In genomic region chr7:91945476-91945875, GRCh38 we compare ENCODE assay signal across 14 cellular contexts. TPM values are rescaled to one million over a fixed set of nuclear protein-coding genes. Genes with fewer than 3 reads are reported as not detected.
A peak's percentile ranks its signal among the peaks of the same experiment; 100 is the strongest.
DNase-seq lines count a peak whose midpoint lies in the region; ATAC-seq, FAIRE-seq and TF ChIP-seq lines count a peak whose summit lies in the region.
"Had no signal": no experiment of that assay in that cellular context is flagged by ENCODE, and none has a peak within 500 bp of the region (broad histone marks: within the 10 kb centered on the region; RNA-seq: fewer than 3 reads in every experiment).

No MANE protein-coding gene starts in this region.

- H3K9me3 ChIP-seq in suprapubic skin, result no peaks in the 10 kb centered on the region

- no peak for TF ChIP-seq POLR2A in suprapubic skin (IDR thresholded peaks at IDR 0.05)

- WGBS in suprapubic skin, result 42% methylated on average over 2 of the region's 2 CpGs

- peak overlapping the region; percentile 10 for H3K27ac ChIP-seq in suprapubic skin

- no peaks in the 10 kb centered on the region for H3K27me3 ChIP-seq in suprapubic skin

- no peak for ATAC-seq in HG03139 (IDR thresholded peaks at IDR 0.05; ENCODE audit: unreplicated experiment)
- ATAC-seq: activated CD4-positive, CD25-positive, alpha-beta regulatory T cell treated with anti-CD3 and anti-CD28 coated beads, Interleukin-2, amount 50 U/mL, for 24 hours; stimulated activated naive CD8-positive, alpha-beta T cell treated with anti-CD3 and anti-CD28 coated beads, Interleukin-15, amount 100 ng/mL, for 72 hours had no signal

- DNase-seq in NCI-H748 (lab: John Stamatoyannopoulos, UW; ENCODE audit: unreplicated experiment) (peak; percentile 9), NCI-H748 treated with DMSO at 0.1 percent for 48 hours (lab: John Stamatoyannopoulos, UW) (no peak), SIG-M5 treated with dmso at 0.1 percent for 504 hours (lab: John Stamatoyannopoulos, UW; ENCODE audit: unreplicated experiment) (peak; percentile 71), fibroblast of villous mesenchyme (ENCODE audit: low read depth) (peak; percentile 91), suprapubic skin (ENCODE audit: low spot score in 2 of 2) (no peak), NCI-H1048 (lab: John Stamatoyannopoulos, UW) (no peak), RCC 7860 (ENCODE audit: low spot score) (no peak)
- DNase-seq: islet precursor cell; NCI-H446; stimulated activated naive CD8-positive, alpha-beta T cell treated with anti-CD3 and anti-CD28 coated beads, Interleukin-15, amount 100 ng/mL, for 72 hours had no signal

- H3K36me3 ChIP-seq in suprapubic skin, result no peaks in the 10 kb centered on the region

- peaks cover 32% of the 10 kb centered on the region for H3K4me1 ChIP-seq in suprapubic skin

- H3K4me3 ChIP-seq in fibroblast of villous mesenchyme (ENCODE audit: low read depth, low read length) (no peak overlapping the region), suprapubic skin (no peak overlapping the region)
- H3K4me3 ChIP-seq: skin epidermis had no signal

- TF ChIP-seq EP300 in suprapubic skin (IDR thresholded peaks at IDR 0.05), result no peak

- TF ChIP-seq CTCF in fibroblast of villous mesenchyme (IDR thresholded peaks at IDR 0.05; ENCODE audit: insufficient read depth, low read depth, low read length) (peak; percentile 45), suprapubic skin (IDR thresholded peaks at IDR 0.05) (no peak)

- FAIRE-seq in RCC 7860 (lab: Jason Lieb, UNC), result no peak
- FAIRE-seq: H1 had no signal

RNA-seq across cellular contexts. Expression of gene AKAP9, which starts 4.8 kb away (rescaled TPM):
- total RNA-seq in fibroblast of villous mesenchyme, result 43.2 and 49.2 TPM in 2 replicates
- total RNA-seq in suprapubic skin, result 100 to 1,000 TPM in 1 of 4 donors, 10 to 100 TPM in 3; 49.4 to 192 (median 68.0) TPM

Comparison
In these comparisons a context has a peak if more than half of its experiments do, and no peak if none do; other contexts are left out.
1. DNase-seq: peak in NCI-H748 (single experiment), SIG-M5 treated with dmso at 0.1 percent for 504 hours (single experiment) and fibroblast of villous mesenchyme (single experiment); none in NCI-H748 treated with DMSO at 0.1 percent for 48 hours (single experiment), suprapubic skin (0 of 2), NCI-H1048 (single experiment) and RCC 7860 (single experiment).